Comparison of ENCODE assay signal across 12 cellular contexts in the genomic region with DNA sequence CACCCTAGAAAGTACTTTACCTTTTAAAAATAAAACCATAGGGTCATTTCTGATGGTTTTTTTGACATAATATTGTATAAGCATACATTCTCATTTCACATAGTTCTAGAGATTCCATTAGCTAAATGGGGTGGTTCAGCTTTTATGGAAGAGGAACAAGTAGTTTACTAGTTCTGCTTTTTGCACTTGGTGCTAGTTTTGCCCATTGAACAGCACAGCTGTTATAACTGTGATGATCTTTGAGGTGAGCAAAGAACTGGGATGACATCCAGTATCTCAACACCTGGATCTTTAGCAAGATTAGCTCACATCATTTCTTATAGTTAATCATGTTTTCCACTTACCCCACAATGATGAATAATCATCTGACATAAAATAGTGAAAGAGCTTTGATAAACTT. TPM values are rescaled to one million over a fixed set of nuclear protein-coding genes. Genes with fewer than 3 reads are reported as not detected.
DNase-seq lines count a peak whose midpoint lies in the region; ATAC-seq, FAIRE-seq and TF ChIP-seq lines count a peak whose summit lies in the region.
"Had no signal": no experiment of that assay in that cellular context is flagged by ENCODE, and none has a peak within 500 bp of the region (broad histone marks: within the 10 kb centered on the region; RNA-seq: fewer than 3 reads in every experiment).

No MANE protein-coding gene starts in this region.

- peak overlapping the region; percentile 14; the same call in 1 of the 2 replicates for H3K4me3 ChIP-seq in Karpas-422 (ENCODE audit: low read length)
- no peak overlapping the region for H3K4me3 ChIP-seq in ovary
- H3K4me3 ChIP-seq: MG63 had no signal

- no peaks in the 10 kb centered on the region for H4K20me1 ChIP-seq in Karpas-422 (ENCODE audit: insufficient read depth, low read depth, low read length)

- no peak for TF ChIP-seq POLR2A in ovary (IDR thresholded peaks at IDR 0.05)

- DNase-seq in GM19239 (ENCODE audit: insufficient read length, low spot score) (no peak), Karpas-422 (peak; percentile 77), pons (ENCODE audit: low spot score) (peak; percentile 54), OCI-M2 (lab: John Stamatoyannopoulos, UW; ENCODE audit: unreplicated experiment) (no peak), ovary (no peak), NCI-H2196 (lab: John Stamatoyannopoulos, UW; ENCODE audit: unreplicated experiment) (no peak)
- DNase-seq: activated CD8-positive, alpha-beta memory T cell treated with anti-CD3 and anti-CD28 coated beads for 24 hours; left colon; MG63 had no signal

- H2AFZ ChIP-seq in Karpas-422 (ENCODE audit: low read length): no peak overlapping the region

- intact Hi-C loops in ovary (cut with DNase I): no loop called here

- H3K9me2 ChIP-seq in Karpas-422 (replicated peaks; ENCODE audit: insufficient read depth, low read length): no peaks in the 10 kb centered on the region

- H3K27me3 ChIP-seq in Karpas-422 (ENCODE audit: low read length) (no peaks in the 10 kb centered on the region), ovary (no peaks in the 10 kb centered on the region)
- H3K27me3 ChIP-seq: MG63 had no signal

- peak overlapping the region; percentile 79 for H3K27ac ChIP-seq in Karpas-422 (ENCODE audit: low read length)
- H3K27ac ChIP-seq in ovary: no peak overlapping the region

- peak; percentile 68 for ATAC-seq in HG02852 (IDR thresholded peaks at IDR 0.05; ENCODE audit: unreplicated experiment)
- ATAC-seq: esophagus mucosa, left colon had no signal

- TF ChIP-seq EP300 in ovary (IDR thresholded peaks at IDR 0.05): no peak

- peaks cover 3% of the 10 kb centered on the region; the same call in 1 of the 2 replicates for H3K36me3 ChIP-seq in Karpas-422 (ENCODE audit: insufficient read depth, low read length)
- H3K36me3 ChIP-seq in ovary: no peaks in the 10 kb centered on the region
- H3K36me3 ChIP-seq: MG63 had no signal

- TF ChIP-seq CTCF in ovary (IDR thresholded peaks at IDR 0.05): no peak

- FAIRE-seq in GM19239 (lab: Jason Lieb, UNC): peak; percentile 80
- FAIRE-seq: H1 had no signal

- H3K9me3 ChIP-seq in Karpas-422 (ENCODE audit: low read length): no peaks in the 10 kb centered on the region
- H3K9me3 ChIP-seq in ovary: no peaks in the 10 kb centered on the region
- H3K9me3 ChIP-seq: MG63 had no signal

- H3K79me2 ChIP-seq in Karpas-422 (ENCODE audit: low read length): peaks cover 97% of the 10 kb centered on the region

- H3K4me1 ChIP-seq in Karpas-422 (ENCODE audit: low read length) (peaks cover 84% of the 10 kb centered on the region), ovary (ENCODE audit: insufficient read depth) (no peaks in the 10 kb centered on the region)

- H3K4me2 ChIP-seq in Karpas-422 (ENCODE audit: low read depth, low read length, poor library complexity, severe bottlenecking): peak overlapping the region; percentile 51

- H3K9ac ChIP-seq in Karpas-422 (ENCODE audit: low read length): no peak overlapping the region

RNA-seq across cellular contexts. Expression of a gene that starts 40.9 kb away (rescaled TPM):
- total RNA-seq in Karpas-422 (2014; rRNA removed; shearing (Covaris generic); ENCODE audit: low replicate concordance): 25.3 and 55.6 TPM in 2 replicates
- 10 to 100 TPM; 13.9 to 25.7 (median 21.9) TPM for total RNA-seq in ovary
- 10 to 100 TPM in 1 of 2 donors, 1 to 10 TPM in 1; 6.4 to 10.5 TPM for polyA plus RNA-seq in ovary

RNA-seq across cellular contexts. Expression of a gene that starts 50.3 kb away (rescaled TPM):
- total RNA-seq in Karpas-422 (2014; rRNA removed; shearing (Covaris generic); ENCODE audit: low replicate concordance): 50.4 and 148 TPM in 2 replicates
- total RNA-seq in ovary: 10 to 100 TPM in 3 of 7 donors, 1 to 10 TPM in 4; 5.5 to 12.2 (median 10.0) TPM
- 10 to 100 TPM in 1 of 2 donors, 1 to 10 TPM in 1; 9.1 to 12.8 TPM for polyA plus RNA-seq in ovary

Comparison
In these comparisons a context has a peak if more than half of its experiments do, and no peak if none do; other contexts are left out.
1. DNase-seq: peak in Karpas-422 (single experiment) and pons (single experiment); none in GM19239 (single experiment), OCI-M2 (single experiment), ovary (0 of 5) and NCI-H2196 (single experiment).